In the genomic region with DNA sequence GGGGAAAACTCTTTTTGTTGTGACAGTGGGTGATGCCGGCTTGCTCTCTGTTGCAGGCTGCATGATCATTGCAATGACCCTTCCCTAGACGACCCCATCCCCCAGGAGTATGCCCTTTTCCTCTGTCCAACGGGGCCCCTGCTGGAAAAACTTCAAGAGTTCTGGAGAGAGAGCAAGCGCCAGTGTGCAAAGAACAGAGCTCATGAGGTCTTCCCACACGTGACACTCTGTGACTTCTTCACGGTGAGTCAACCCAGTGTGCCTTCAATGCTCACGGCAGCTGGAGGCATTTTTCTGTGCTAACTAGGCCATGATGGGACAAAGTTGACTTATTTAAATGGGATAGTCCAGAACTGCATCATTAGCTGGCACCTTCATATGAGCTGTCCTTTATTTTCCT, we compare ENCODE assay signal across 1 cellular context.
TF ChIP-seq lines count a peak whose summit lies in the region.

No MANE protein-coding gene starts in this region.

TF ChIP-seq in SK-N-SH, 30 proteins besides CTCF, POLR2A, EP300 and RAD21:
- TF ChIP-seq REST (IDR thresholded peaks at IDR 0.05; ENCODE audit: low read depth, low read length) (no peak), ELF1 (IDR thresholded peaks at IDR 0.05) (no peak), JUND (IDR thresholded peaks at IDR 0.05) (no peak), TAF1 (IDR thresholded peaks at IDR 0.05; ENCODE audit: borderline replicate concordance, low read depth, low read length) (no peak), YY1 (IDR thresholded peaks at IDR 0.05; ENCODE audit: low read depth) (no peak), MEF2A (IDR thresholded peaks at IDR 0.05; ENCODE audit: borderline replicate concordance, low read depth) (no peak), GATA2 (CRISPR knock-in tag; IDR thresholded peaks at IDR 0.05) (no peak), SMC3 (IDR thresholded peaks at IDR 0.05; ENCODE audit: low read depth, low read length) (no peak), SIN3A (IDR thresholded peaks at IDR 0.05; ENCODE audit: borderline replicate concordance, low read depth, low read length) (no peak), IRF3 (IDR thresholded peaks at IDR 0.05; ENCODE audit: low read depth, low read length) (no peak), TEAD4 (IDR thresholded peaks at IDR 0.05; ENCODE audit: borderline replicate concordance, insufficient read depth) (no peak), MXI1 (IDR thresholded peaks at IDR 0.05; ENCODE audit: low read depth, low read length) (no peak)
- TF ChIP-seq, protein P1, sequence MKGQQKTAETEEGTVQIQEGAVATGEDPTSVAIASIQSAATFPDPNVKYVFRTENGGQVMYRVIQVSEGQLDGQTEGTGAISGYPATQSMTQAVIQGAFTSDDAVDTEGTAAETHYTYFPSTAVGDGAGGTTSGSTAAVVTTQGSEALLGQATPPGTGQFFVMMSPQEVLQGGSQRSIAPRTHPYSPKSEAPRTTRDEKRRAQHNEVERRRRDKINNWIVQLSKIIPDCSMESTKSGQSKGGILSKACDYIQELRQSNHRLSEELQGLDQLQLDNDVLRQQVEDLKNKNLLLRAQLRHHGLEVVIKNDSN (IDR thresholded peaks at IDR 0.05; ENCODE audit: borderline replicate concordance, low read depth): no peak
